8 cellular contexts compared by ENCODE assay signal in genomic region chr6:134247271-134247833, GRCh38.
DNase-seq lines count a peak whose midpoint lies in the region; ATAC-seq and TF ChIP-seq lines count a peak whose summit lies in the region.

No MANE protein-coding gene starts in this region.

- in situ Hi-C loops in ACHN (cut with HindIII; ENCODE audit: low pct_ligation_motif_present, low pct_unique_long_range_greater_than_20kb, low sequenced_read_pairs): no loop called here

- no peak for TF ChIP-seq CTCF in stomach (IDR thresholded peaks at IDR 0.05)

- H3K36me3 Mint-ChIP-seq in naive thymus-derived CD4-positive, alpha-beta T cell: peaks cover 0 to 19% (median 0%) of the 10 kb centered on the region in 5 donors

- no peak for TF ChIP-seq POLR2A in stomach (IDR thresholded peaks at IDR 0.05)

- H3K27me3 ChIP-seq in naive thymus-derived CD4-positive, alpha-beta T cell (ENCODE audit: control insufficient read depth in 2 of 2, insufficient read depth in 2 of 2, low read length in 2 of 2): no peaks in the 10 kb centered on the region
- no peaks in the 10 kb centered on the region for H3K27me3 ChIP-seq in stomach

- DNase-seq in activated CD8-positive, alpha-beta memory T cell treated with anti-CD3 and anti-CD28 coated beads, Interleukin-2, amount 50 U/mL, for 1 hour (ENCODE audit: extremely low read depth): peak; percentile 54
- DNase-seq in naive thymus-derived CD4-positive, alpha-beta T cell: peak in 8 of 9 donors; percentile 67 to 96 (median 93)
- no peak for DNase-seq in ACHN
- DNase-seq in stomach: no peak
- DNase-seq in NCI-H1105 (lab: John Stamatoyannopoulos, UW): no peak
- DNase-seq in DMS53 treated with DMSO at 0.1 percent for 48 hours (lab: John Stamatoyannopoulos, UW; ENCODE audit: unreplicated experiment): no peak

- peaks cover 30 to 75% (median 63%) of the 10 kb centered on the region in 7 donors for H3K4me1 Mint-ChIP-seq in naive thymus-derived CD4-positive, alpha-beta T cell

- H3K27ac Mint-ChIP-seq in naive thymus-derived CD4-positive, alpha-beta T cell: peak overlapping the region; percentile 83 to 99 (median 94)

- H3K4me3 Mint-ChIP-seq in naive thymus-derived CD4-positive, alpha-beta T cell: peak overlapping the region; percentile 50 to 84 (median 75)

- no peaks in the 10 kb centered on the region for H3K36me3 ChIP-seq in naive thymus-derived CD4-positive, alpha-beta T cell (ENCODE audit: control insufficient read depth in 2 of 3, insufficient read depth in 3 of 3, low read length in 3 of 3)
- H3K36me3 ChIP-seq in stomach: no peaks in the 10 kb centered on the region

- no peaks in the 10 kb centered on the region for H3K27me3 Mint-ChIP-seq in naive thymus-derived CD4-positive, alpha-beta T cell

- H3K4me3 ChIP-seq in naive thymus-derived CD4-positive, alpha-beta T cell (ENCODE audit: low read length): peak overlapping the region; percentile 21
- H3K4me3 ChIP-seq in stomach: no peak overlapping the region

- no peaks in the 10 kb centered on the region for H3K9me3 ChIP-seq in naive thymus-derived CD4-positive, alpha-beta T cell (ENCODE audit: control insufficient read depth in 2 of 3, low read length in 3 of 3)
- no peaks in the 10 kb centered on the region for H3K9me3 ChIP-seq in stomach

- WGBS in stomach, 5 donors: 72 to 83% (median 76%) methylated on average over 5 of the region's 5 CpGs

- H3K9me3 Mint-ChIP-seq in naive thymus-derived CD4-positive, alpha-beta T cell: peaks cover 0 to 4% (median 0%) of the 10 kb centered on the region in 11 donors

- TF ChIP-seq EP300 in stomach (IDR thresholded peaks at IDR 0.05): no peak

- CTCF ChIA-PET in naive thymus-derived CD4-positive, alpha-beta T cell (lab: Charles Lee): no interaction called here

- intact Hi-C loops in naive thymus-derived CD4-positive, alpha-beta T cell (cut with micrococcal nuclease): loop anchor here (1.0 to 5.0 kb wide), 20 partner anchors 11 to 1433 kb away; partner anchors contain the start of genes MYB (in 1 of the 2), RPS12 (in 1 of the 2) and TBPL1 (in 1 of the 2)
- intact Hi-C loops in stomach (cut with DNase I; ENCODE audit: low total_unique reads): no loop called here

- peak overlapping the region; percentile 77 for H3K27ac ChIP-seq in naive thymus-derived CD4-positive, alpha-beta T cell (ENCODE audit: low read depth, low read length)
- peak overlapping the region in 1 of 5 donors; percentile 35 for H3K27ac ChIP-seq in stomach

- peaks cover 34 to 60% of the 10 kb centered on the region in 2 donors for H3K4me1 ChIP-seq in naive thymus-derived CD4-positive, alpha-beta T cell (ENCODE audit: control insufficient read depth in 2 of 2, insufficient read depth in 2 of 2, low read length in 2 of 2)
- peaks cover 0 to 41% (median 15%) of the 10 kb centered on the region in 4 donors for H3K4me1 ChIP-seq in stomach

- peak; percentile 94 for ATAC-seq in GM19438 (IDR thresholded peaks at IDR 0.05; ENCODE audit: low read depth, unreplicated experiment)
- peak; percentile 96 for ATAC-seq in HG03378 (IDR thresholded peaks at IDR 0.05; ENCODE audit: unreplicated experiment)
- peak; percentile 97 for ATAC-seq in naive thymus-derived CD4-positive, alpha-beta T cell

- POLR2A ChIA-PET in naive thymus-derived CD4-positive, alpha-beta T cell (lab: Charles Lee): interaction anchor here (0.6 to 1.0 kb wide), 5 partner anchors 20 to 70 kb away, joined by 3 to 4 read pairs (median 3); partner anchors contain the start of gene SGK1

Comparison
In these comparisons a context has a peak if more than half of its experiments do, and no peak if none do; other contexts are left out.
1. DNase-seq: peak in activated CD8-positive, alpha-beta memory T cell treated with anti-CD3 and anti-CD28 coated beads, Interleukin-2, amount 50 U/mL, for 1 hour (single experiment) and naive thymus-derived CD4-positive, alpha-beta T cell (8 of 9); none in ACHN (single experiment), stomach (single experiment), NCI-H1105 (single experiment) and DMS53 treated with DMSO at 0.1 percent for 48 hours (single experiment).
2. Peak in every context shown above with its lines, with median percentiles within 50 percentile points of each other: ATAC-seq.